In the genomic region with DNA sequence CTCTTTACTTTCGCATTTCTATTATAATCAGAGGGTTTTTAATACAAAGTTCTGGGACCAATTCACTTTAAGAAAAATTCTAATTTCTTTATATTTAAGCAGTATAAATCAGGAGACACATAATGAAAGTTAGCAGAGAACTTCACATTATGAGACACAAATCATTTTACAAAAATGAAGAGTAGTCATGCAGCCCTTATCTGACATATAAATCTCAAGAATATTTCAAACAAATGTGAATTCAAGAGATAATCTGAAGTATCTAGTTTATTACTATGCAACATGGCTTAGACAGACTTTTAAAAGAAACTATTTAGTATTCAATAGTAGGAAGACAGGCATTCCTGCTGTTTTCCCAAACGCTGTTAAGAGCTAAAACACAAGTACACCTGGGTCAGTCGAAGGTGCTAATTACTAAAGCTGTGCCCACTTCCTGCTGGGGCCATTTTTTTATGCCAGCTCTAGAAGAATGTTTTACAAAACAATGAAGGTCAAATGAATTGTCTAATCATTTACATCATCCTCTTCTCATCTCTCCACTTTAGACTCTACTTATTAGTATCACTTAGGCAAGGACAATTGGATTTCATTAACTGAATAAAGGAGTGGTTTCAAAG, we compare ENCODE assay signal across 20 cellular contexts.
"Had no signal": no experiment of that assay in that cellular context is flagged by ENCODE, and none has a peak within 500 bp of the region (broad histone marks: within the 10 kb centered on the region; RNA-seq: fewer than 3 reads in every experiment).

No MANE protein-coding gene starts in this region.

- ATAC-seq: left ventricle myocardium superior, natural killer cell had no signal

- H3K4me3 ChIP-seq: coronary artery, hepatocyte, prostate gland, right atrium auricular region, spleen, thyroid gland had no signal

- H3K36me3 ChIP-seq: prostate gland had no signal

- H3K79me2 ChIP-seq: hepatocyte had no signal

- H3K9me3 Mint-ChIP-seq: activated CD4-positive, alpha-beta T cell treated with anti-CD3 and anti-CD28 coated beads, Interleukin-2, amount 10 ng/mL, durations not matched to agents 7 days and 5 days; activated naive CD4-positive, alpha-beta T cell treated with anti-CD3 and anti-CD28 coated beads, Interleukin-2, amount 10 ng/mL, durations not matched to agents 7 days and 5 days; natural killer cell had no signal

- H2AFZ ChIP-seq: hepatocyte had no signal

- H3K4me3 Mint-ChIP-seq: activated CD4-positive, alpha-beta T cell treated with anti-CD3 and anti-CD28 coated beads, Interleukin-2, amount 10 ng/mL, durations not matched to agents 7 days and 5 days; activated naive CD4-positive, alpha-beta T cell treated with anti-CD3 and anti-CD28 coated beads, Interleukin-2, amount 10 ng/mL, durations not matched to agents 7 days and 5 days; natural killer cell had no signal

- H3K9me3 ChIP-seq: prostate gland, right atrium auricular region, spleen, thyroid gland had no signal

- DNase-seq: activated CD4-positive, alpha-beta T cell treated with anti-CD3 and anti-CD28 coated beads, Interleukin-2, amount 10 ng/mL, durations not matched to agents 7 days and 5 days; activated CD4-positive, CD25-positive, alpha-beta regulatory T cell treated with anti-CD3 and anti-CD28 coated beads, Interleukin-2, amount 50 U/mL, for 72 hours; activated effector memory CD4-positive, alpha-beta T cell treated with anti-CD3 and anti-CD28 coated beads, Interleukin-2, amount 50 U/mL, for 16 hours; activated naive CD4-positive, alpha-beta T cell treated with anti-CD3 and anti-CD28 coated beads, Interleukin-2, amount 10 ng/mL, durations not matched to agents 7 days and 5 days; activated T-cell treated with anti-CD3 and anti-CD28 coated beads, Interleukin-2, amount 50 U/mL, for 48 hours; cerebellar nuclear complex; left ventricle myocardium superior; mammary epithelial cell; midbrain; natural killer cell; spleen; stimulated activated CD4-positive, alpha-beta T cell treated with anti-CD3 and anti-CD28 coated beads, Interleukin-4, amount 100 ng/mL, for 1 hour; stimulated activated naive CD4-positive, alpha-beta T cell treated with Interleukin-2 at 50 U/mL for 16 hours; substantia nigra; thyroid gland had no signal

- H3K4me2 ChIP-seq: hepatocyte had no signal

- H3K27ac Mint-ChIP-seq: activated CD4-positive, alpha-beta T cell treated with anti-CD3 and anti-CD28 coated beads, Interleukin-2, amount 10 ng/mL, durations not matched to agents 7 days and 5 days; activated naive CD4-positive, alpha-beta T cell treated with anti-CD3 and anti-CD28 coated beads, Interleukin-2, amount 10 ng/mL, durations not matched to agents 7 days and 5 days had no signal

- H3K27me3 Mint-ChIP-seq: activated CD4-positive, alpha-beta T cell treated with anti-CD3 and anti-CD28 coated beads, Interleukin-2, amount 10 ng/mL, durations not matched to agents 7 days and 5 days; activated naive CD4-positive, alpha-beta T cell treated with anti-CD3 and anti-CD28 coated beads, Interleukin-2, amount 10 ng/mL, durations not matched to agents 7 days and 5 days had no signal

- H3K27me3 ChIP-seq: hepatocyte, right atrium auricular region, spleen, thyroid gland had no signal

- H3K27ac ChIP-seq: coronary artery, hepatocyte, prostate gland, right atrium auricular region, spleen, thyroid gland, VCaP had no signal

- H3K4me1 ChIP-seq: prostate gland, right atrium auricular region, spleen, thyroid gland had no signal

- H3K4me1 Mint-ChIP-seq: activated CD4-positive, alpha-beta T cell treated with anti-CD3 and anti-CD28 coated beads, Interleukin-2, amount 10 ng/mL, durations not matched to agents 7 days and 5 days; activated naive CD4-positive, alpha-beta T cell treated with anti-CD3 and anti-CD28 coated beads, Interleukin-2, amount 10 ng/mL, durations not matched to agents 7 days and 5 days had no signal
